ENCODE assay signal across 19 cellular contexts in genomic region chr6:149756261-149756636, GRCh38.
"Had no signal": no experiment of that assay in that cellular context is flagged by ENCODE, and none has a peak within 500 bp of the region (broad histone marks: within the 10 kb centered on the region; RNA-seq: fewer than 3 reads in every experiment).

No MANE protein-coding gene starts in this region.

- ATAC-seq: effector memory CD8-positive, alpha-beta T cell; naive thymus-derived CD8-positive, alpha-beta T cell; stimulated activated memory B cell treated with anti-CD40 and anti-IgM and Interleukin-4, amounts not matched to agents 10 μg/mL and 1 μg/mL and 100 μg/mL, for 72 hours had no signal

- H3K9me3 ChIP-seq: esophagus muscularis mucosa, pancreas, right lobe of liver, spleen, tibial artery, upper lobe of left lung, uterus had no signal

- H3K27me3 Mint-ChIP-seq: effector memory CD8-positive, alpha-beta T cell; naive thymus-derived CD8-positive, alpha-beta T cell; progenitor cell of endocrine pancreas; stimulated activated memory B cell treated with anti-CD40 and anti-IgM and Interleukin-4, amounts not matched to agents 10 μg/mL and 1 μg/mL and 100 μg/mL, for 72 hours; stimulated activated naive CD8-positive, alpha-beta T cell treated with anti-CD3 and anti-CD28 coated beads, Interleukin-15, Interleukin-2, amounts not matched to agents 100 ng/mL and 50 ng/mL, for 24 hours had no signal

- H3K4me3 Mint-ChIP-seq: effector memory CD8-positive, alpha-beta T cell; naive thymus-derived CD8-positive, alpha-beta T cell; stimulated activated memory B cell treated with anti-CD40 and anti-IgM and Interleukin-4, amounts not matched to agents 10 μg/mL and 1 μg/mL and 100 μg/mL, for 72 hours; stimulated activated naive CD8-positive, alpha-beta T cell treated with anti-CD3 and anti-CD28 coated beads, Interleukin-15, Interleukin-2, amounts not matched to agents 100 ng/mL and 50 ng/mL, for 24 hours had no signal

- H3K4me3 ChIP-seq: esophagus muscularis mucosa, pancreas, right lobe of liver, spleen, tibial artery, upper lobe of left lung, uterus had no signal

- H3K9me3 Mint-ChIP-seq: effector memory CD8-positive, alpha-beta T cell; naive thymus-derived CD8-positive, alpha-beta T cell; stimulated activated memory B cell treated with anti-CD40 and anti-IgM and Interleukin-4, amounts not matched to agents 10 μg/mL and 1 μg/mL and 100 μg/mL, for 72 hours; stimulated activated naive CD8-positive, alpha-beta T cell treated with anti-CD3 and anti-CD28 coated beads, Interleukin-15, Interleukin-2, amounts not matched to agents 100 ng/mL and 50 ng/mL, for 24 hours had no signal

- DNase-seq: cortex of kidney; effector memory CD8-positive, alpha-beta T cell; left colon; mammary epithelial cell; naive thymus-derived CD8-positive, alpha-beta T cell; pancreas; spleen; stimulated activated CD4-positive, alpha-beta T cell treated with anti-CD3 and anti-CD28 coated beads, Interleukin-15, amount 100 ng/mL, for 24 hours; stimulated activated CD4-positive, alpha-beta T cell treated with anti-CD3 and anti-CD28 coated beads, Interleukin-1b, Interleukin-23, amount 100 ng/mL, for 48 hours; stimulated activated CD4-positive, alpha-beta T cell treated with anti-CD3 and anti-CD28 coated beads, Interleukin-4, amount 100 ng/mL, for 24 hours; tibial artery; upper lobe of left lung; uterus had no signal

- H3K27me3 ChIP-seq: esophagus muscularis mucosa, pancreas, right lobe of liver, spleen, tibial artery, upper lobe of left lung, uterus had no signal

- H3K36me3 ChIP-seq: right lobe of liver, uterus had no signal

- H3K27ac Mint-ChIP-seq: stimulated activated memory B cell treated with anti-CD40 and anti-IgM and Interleukin-4, amounts not matched to agents 10 μg/mL and 1 μg/mL and 100 μg/mL, for 72 hours; stimulated activated naive CD8-positive, alpha-beta T cell treated with anti-CD3 and anti-CD28 coated beads, Interleukin-15, Interleukin-2, amounts not matched to agents 100 ng/mL and 50 ng/mL, for 24 hours had no signal

- H3K27ac ChIP-seq: epithelial cell of prostate, esophagus muscularis mucosa, pancreas, right lobe of liver, tibial artery, upper lobe of left lung, uterus had no signal
